Comparison of ENCODE assay signal across 22 cellular contexts in genomic region chr6:127841811-127842210, GRCh38. TPM values are rescaled to one million over a fixed set of nuclear protein-coding genes. Genes with fewer than 3 reads are reported as not detected.
"Had no signal": no experiment of that assay in that cellular context is flagged by ENCODE, and none has a peak within 500 bp of the region (broad histone marks: within the 10 kb centered on the region; RNA-seq: fewer than 3 reads in every experiment).

No MANE protein-coding gene starts in this region.

- H3K9me3 ChIP-seq: mucosa of descending colon, sigmoid colon, suprapubic skin, upper lobe of right lung had no signal

- H3K27ac ChIP-seq: coronary artery, epithelial cell of prostate, foreskin keratinocyte, sigmoid colon, SK-N-MC, suprapubic skin, upper lobe of right lung had no signal

- H3K27me3 Mint-ChIP-seq: activated CD4-positive, alpha-beta T cell treated with anti-CD3 and anti-CD28 coated beads, Interleukin-2, amount 10 ng/mL, durations not matched to agents 7 days and 5 days; activated T-cell treated with anti-CD3 and anti-CD28 coated beads, Interleukin-2, amount 50 U/mL, for 24 hours; naive thymus-derived CD8-positive, alpha-beta T cell had no signal

- H3K9me3 Mint-ChIP-seq: activated naive CD4-positive, alpha-beta T cell treated with anti-CD3 and anti-CD28 coated beads, Interleukin-2, amount 50 U/mL, for 72 hours; activated T-cell treated with anti-CD3 and anti-CD28 coated beads, Interleukin-2, amount 50 U/mL, for 24 hours; T-helper 1 cell treated with Interleukin-12 subunit alpha and Interleukin-12 subunit beta and Interleukin-4 antibody, amounts not matched to agents 30 μg/mL and 1 μg/mL, for 36 hours had no signal

- H3K4me1 ChIP-seq: foreskin keratinocyte, sigmoid colon, suprapubic skin, upper lobe of right lung had no signal

- H3K36me3 ChIP-seq: sigmoid colon, suprapubic skin, upper lobe of right lung had no signal

- ATAC-seq: activated naive CD4-positive, alpha-beta T cell treated with anti-CD3 and anti-CD28 coated beads, Interleukin-2, amount 50 U/mL, for 72 hours; foreskin keratinocyte; left colon; mucosa of descending colon; naive thymus-derived CD8-positive, alpha-beta T cell; upper lobe of right lung had no signal

- H3K27me3 ChIP-seq: sigmoid colon, suprapubic skin, upper lobe of right lung had no signal

- H3K4me3 Mint-ChIP-seq: activated CD4-positive, alpha-beta T cell treated with anti-CD3 and anti-CD28 coated beads, Interleukin-2, amount 10 ng/mL, durations not matched to agents 7 days and 5 days; activated T-cell treated with anti-CD3 and anti-CD28 coated beads, Interleukin-2, amount 50 U/mL, for 24 hours; T-helper 1 cell treated with Interleukin-12 subunit alpha and Interleukin-12 subunit beta and Interleukin-4 antibody, amounts not matched to agents 30 μg/mL and 1 μg/mL, for 36 hours had no signal

- H3K4me3 ChIP-seq: coronary artery, mucosa of descending colon, sigmoid colon, SK-N-MC, suprapubic skin, upper lobe of right lung had no signal

- DNase-seq: activated CD4-positive, alpha-beta T cell treated with anti-CD3 and anti-CD28 coated beads, Interleukin-2, amount 10 ng/mL, durations not matched to agents 7 days and 5 days; activated CD4-positive, CD25-positive, alpha-beta regulatory T cell; activated effector memory CD4-positive, alpha-beta T cell treated with Interleukin-2 at 50 U/mL for 16 hours; activated T-cell treated with anti-CD3 and anti-CD28 coated beads, Interleukin-2, amount 50 U/mL, for 24 hours; anterior cingulate cortex; effector CD8-positive, alpha-beta T cell; foreskin keratinocyte; left colon; mucosa of descending colon; naive thymus-derived CD8-positive, alpha-beta T cell; nucleus accumbens; sigmoid colon; stimulated activated CD4-positive, alpha-beta T cell treated with anti-CD3 and anti-CD28 coated beads, Interleukin-12 subunit alpha, Interleukin-12 subunit beta, amount 100 ng/mL, for 4 hours; stimulated activated naive CD4-positive, alpha-beta T cell; upper lobe of right lung had no signal

- H3K27ac Mint-ChIP-seq: activated CD4-positive, alpha-beta T cell treated with anti-CD3 and anti-CD28 coated beads, Interleukin-2, amount 10 ng/mL, durations not matched to agents 7 days and 5 days; activated naive CD4-positive, alpha-beta T cell treated with anti-CD3 and anti-CD28 coated beads, Interleukin-2, amount 50 U/mL, for 72 hours; activated T-cell treated with anti-CD3 and anti-CD28 coated beads, Interleukin-2, amount 50 U/mL, for 24 hours; T-helper 1 cell treated with Interleukin-12 subunit alpha and Interleukin-12 subunit beta and Interleukin-4 antibody, amounts not matched to agents 30 μg/mL and 1 μg/mL, for 36 hours had no signal

RNA-seq across cellular contexts. Expression of gene THEMIS, which starts 59.0 kb away (rescaled TPM):
- total RNA-seq: foreskin keratinocyte, lung microvascular endothelial cell had no signal
- polyA plus RNA-seq: foreskin keratinocyte had no signal
